2 cellular contexts compared by ENCODE assay signal in genomic region chr11:70669871-70670683, GRCh38.
TF ChIP-seq lines count a peak whose summit lies in the region.

No MANE protein-coding gene starts in this region.

TF ChIP-seq in SK-N-SH, 30 proteins besides CTCF, POLR2A, EP300 and RAD21:
- no peak for TF ChIP-seq SMC3 (IDR thresholded peaks at IDR 0.05; ENCODE audit: low read depth, low read length)

TF ChIP-seq in SK-N-SH treated with all-trans-retinoic acid at 6 μM for 48 hours, 23 proteins besides CTCF, POLR2A, EP300 and RAD21 (continued from another document):
- TF ChIP-seq ZC3H10 (CRISPR knock-in tag; IDR thresholded peaks at IDR 0.05) (no peak), ZNF8 (CRISPR knock-in tag; IDR thresholded peaks at IDR 0.05) (no peak), TCF4 (CRISPR knock-in tag; IDR thresholded peaks at IDR 0.05; ENCODE audit: borderline replicate concordance) (no peak), BACH2 (CRISPR knock-in tag; IDR thresholded peaks at IDR 0.05; ENCODE audit: borderline replicate concordance) (no peak), SNAI2 (CRISPR knock-in tag; IDR thresholded peaks at IDR 0.05) (no peak), ZNF565 (CRISPR knock-in tag; conservative IDR thresholded peaks at IDR 0.05; ENCODE audit: low read depth) (no peak), CSDC2 (CRISPR knock-in tag; IDR thresholded peaks at IDR 0.05) (no peak), ESRRG (CRISPR knock-in tag; IDR thresholded peaks at IDR 0.05) (no peak), ARNTL (CRISPR knock-in tag; IDR thresholded peaks at IDR 0.05; ENCODE audit: borderline replicate concordance, low read depth) (no peak), ZNF70 (CRISPR knock-in tag; IDR thresholded peaks at IDR 0.05) (no peak), PPARA (CRISPR knock-in tag; IDR thresholded peaks at IDR 0.05; ENCODE audit: borderline replicate concordance) (no peak), CREB5 (CRISPR knock-in tag; IDR thresholded peaks at IDR 0.05; ENCODE audit: low read depth) (no peak), POU6F1 (CRISPR knock-in tag; IDR thresholded peaks at IDR 0.05; ENCODE audit: borderline replicate concordance, low read depth) (no peak)
